Comparison of ENCODE assay signal across 12 cellular contexts in the genomic region with DNA sequence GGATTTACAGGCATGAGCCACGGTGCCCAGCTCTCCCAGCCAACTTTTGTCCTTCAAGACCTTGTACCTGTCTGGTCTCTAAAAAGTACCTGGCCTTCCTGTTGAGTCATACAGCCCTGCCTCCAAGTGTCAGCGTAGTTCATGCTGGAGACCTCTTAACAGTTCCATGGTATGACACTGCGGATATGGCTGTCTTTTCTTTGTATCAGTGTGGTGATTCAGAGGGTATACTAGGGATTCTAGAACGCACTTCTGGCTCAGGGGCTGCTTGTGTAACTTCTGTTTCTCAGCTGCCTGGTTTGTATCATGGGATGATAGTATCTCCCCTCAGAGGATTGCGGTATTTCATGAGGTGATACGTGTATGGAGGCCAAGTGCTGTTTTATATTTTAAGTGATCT. TPM values are rescaled to one million over a fixed set of nuclear protein-coding genes. Genes with fewer than 3 reads are reported as not detected.
DNase-seq lines count a peak whose midpoint lies in the region; ATAC-seq, FAIRE-seq and TF ChIP-seq lines count a peak whose summit lies in the region.
"Had no signal": no experiment of that assay in that cellular context is flagged by ENCODE, and none has a peak within 500 bp of the region (broad histone marks: within the 10 kb centered on the region; RNA-seq: fewer than 3 reads in every experiment).

No MANE protein-coding gene starts in this region.

- H3K36me3 ChIP-seq in cardiac muscle cell (no peaks in the 10 kb centered on the region), right atrium auricular region (no peaks in the 10 kb centered on the region), iPS-20b (ENCODE audit: insufficient read depth, low read depth, low read length) (peaks cover 8% of the 10 kb centered on the region), heart right ventricle (peaks cover 0 to 7% (median 0%) of the 10 kb centered on the region in 9 donors)

- H3K4me3 Mint-ChIP-seq in activated CD8-positive, alpha-beta T cell treated with anti-CD3 and anti-CD28 coated beads for 36 hours: peak overlapping the region; percentile 95

- CTCF ChIA-PET in activated CD8-positive, alpha-beta T cell treated with anti-CD3 and anti-CD28 coated beads for 36 hours (lab: Charles Lee): interaction anchor here (0.6 to 5.1 kb wide), 3 partner anchors 9 to 116 kb away, joined by 3 to 25 read pairs (median 3); no protein-coding TSS in a partner anchor

- TF ChIP-seq POLR2A in GM12892 (IDR thresholded peaks at IDR 0.05; ENCODE audit: low read depth, low read length): no peak

- FAIRE-seq in GM12892 (lab: Jason Lieb, UNC): no peak
- FAIRE-seq: islet of Langerhans had no signal

- H3K4me3 ChIP-seq in cardiac muscle cell (no peak overlapping the region), right atrium auricular region (no peak overlapping the region), iPS-20b (ENCODE audit: low read length) (peak overlapping the region; percentile 16; the same call in 1 of the 2 replicates), heart right ventricle (no peak overlapping the region)

- POLR2A ChIA-PET in activated CD8-positive, alpha-beta T cell treated with anti-CD3 and anti-CD28 coated beads for 36 hours (lab: Charles Lee): interaction anchor here (0.8 to 1.2 kb wide), 3 partner anchors 9 to 69 kb away, joined by 3 read pairs; no protein-coding TSS in a partner anchor

- H3K4me1 ChIP-seq in cardiac muscle cell (ENCODE audit: low read depth): peaks cover 22% of the 10 kb centered on the region
- H3K4me1 ChIP-seq in right atrium auricular region: peaks cover 0 to 38% of the 10 kb centered on the region in 2 donors
- peaks cover 25% of the 10 kb centered on the region for H3K4me1 ChIP-seq in iPS-20b (ENCODE audit: insufficient read depth, low read length)
- peaks cover 24 to 49% (median 37%) of the 10 kb centered on the region in 9 donors for H3K4me1 ChIP-seq in heart right ventricle

- WGBS in heart right ventricle, 2 donors: 92 to 96% methylated on average over 6 of the region's 6 CpGs

- no peaks in the 10 kb centered on the region for H3K9me3 ChIP-seq in cardiac muscle cell (ENCODE audit: low read depth)
- H3K9me3 ChIP-seq in right atrium auricular region: no peaks in the 10 kb centered on the region
- no peaks in the 10 kb centered on the region for H3K9me3 ChIP-seq in iPS-20b (ENCODE audit: insufficient read depth, low read depth, low read length)
- no peaks in the 10 kb centered on the region for H3K9me3 ChIP-seq in heart right ventricle

- H3K4me1 Mint-ChIP-seq in activated CD8-positive, alpha-beta T cell treated with anti-CD3 and anti-CD28 coated beads for 36 hours (ENCODE audit: low read depth): peaks cover 58% of the 10 kb centered on the region

- H3K27ac Mint-ChIP-seq in activated CD8-positive, alpha-beta T cell treated with anti-CD3 and anti-CD28 coated beads for 36 hours: peak overlapping the region; percentile 82

- H3K9me3 Mint-ChIP-seq in activated CD8-positive, alpha-beta T cell treated with anti-CD3 and anti-CD28 coated beads for 36 hours: no peaks in the 10 kb centered on the region

- peak overlapping the region; percentile 45 for H3K27ac ChIP-seq in cardiac muscle cell
- H3K27ac ChIP-seq in right atrium auricular region: no peak overlapping the region
- no peak overlapping the region for H3K27ac ChIP-seq in iPS-20b (ENCODE audit: low read length)
- peak overlapping the region in 1 of 10 donors; percentile 98 for H3K27ac ChIP-seq in heart right ventricle

- no peaks in the 10 kb centered on the region for H3K27me3 ChIP-seq in cardiac muscle cell
- no peaks in the 10 kb centered on the region for H3K27me3 ChIP-seq in right atrium auricular region
- H3K27me3 ChIP-seq in iPS-20b (ENCODE audit: insufficient read depth, low read length): no peaks in the 10 kb centered on the region
- H3K27me3 ChIP-seq in heart right ventricle: no peaks in the 10 kb centered on the region

- intact Hi-C loops in activated CD8-positive, alpha-beta T cell treated with anti-CD3 and anti-CD28 coated beads for 36 hours (cut with micrococcal nuclease): loop anchor here (2.0 kb wide), 1 partner anchor 89 kb away; the partner anchor contains the start of gene DHRS7B
- intact Hi-C loops in heart right ventricle (cut with DNase I): loop anchor here in 5 of 10 donors (2.0 to 10.0 kb wide), 5 partner anchors 37 to 91 kb away; partner anchors contain the start of genes DHRS7B (in 2 of the 5), MAP2K3 (in 2 of the 5) and NATD1 (in 1 of the 5)

- TF ChIP-seq CTCF in cardiac muscle cell (IDR thresholded peaks at IDR 0.05; ENCODE audit: low read depth, low read length): no peak
- TF ChIP-seq CTCF in right atrium auricular region (IDR thresholded peaks at IDR 0.05): no peak
- TF ChIP-seq CTCF in activated CD8-positive, alpha-beta T cell treated with anti-CD3 and anti-CD28 coated beads for 36 hours (IDR thresholded peaks at IDR 0.05): no peak
- TF ChIP-seq CTCF in heart right ventricle (IDR thresholded peaks at IDR 0.05): no peak

- H3K36me3 Mint-ChIP-seq in activated CD8-positive, alpha-beta T cell treated with anti-CD3 and anti-CD28 coated beads for 36 hours (ENCODE audit: low read depth): peaks cover 14% of the 10 kb centered on the region

- no peak overlapping the region; the same call in 1 of the 2 replicates for H3K9ac ChIP-seq in iPS-20b (ENCODE audit: low read depth, low read length)

- ATAC-seq in activated CD8-positive, alpha-beta T cell treated with anti-CD3 and anti-CD28 coated beads for 36 hours: no peak
- ATAC-seq in heart right ventricle (no peak), HG03457 (IDR thresholded peaks at IDR 0.05; ENCODE audit: unreplicated experiment) (no peak)

- H3K27me3 Mint-ChIP-seq in activated CD8-positive, alpha-beta T cell treated with anti-CD3 and anti-CD28 coated beads for 36 hours: no peaks in the 10 kb centered on the region

- peak in 1 of 2 donors; percentile 62 for DNase-seq in cardiac muscle cell (ENCODE audit: low read depth in 1 of 2, low spot score in 1 of 2)
- no peak for DNase-seq in right atrium auricular region (ENCODE audit: low spot score)
- DNase-seq in activated CD8-positive, alpha-beta T cell treated with anti-CD3 and anti-CD28 coated beads for 36 hours: peak; percentile 10
- no peak for DNase-seq in NCI-H128 (lab: John Stamatoyannopoulos, UW; ENCODE audit: unreplicated experiment)
- DNase-seq in GM12892 (ENCODE audit: insufficient read length): no peak
- DNase-seq in heart right ventricle: no peak
- DNase-seq: effector memory CD4-positive, alpha-beta T cell; GOT3; NCI-H187 treated with DMSO at 0.1 percent for 48 hours had no signal

RNA-seq across cellular contexts. Expression of gene TMEM11, which starts 2.0 kb away (rescaled TPM):
- total RNA-seq in cardiac muscle cell: 37.9 and 42.9 TPM in 2 replicates
- 91.0 and 92.2 TPM in 2 replicates for polyA plus RNA-seq in cardiac muscle cell
- total RNA-seq in right atrium auricular region: 10 to 100 TPM; 25.5 to 27.2 TPM
- 10 to 100 TPM; 26.2 to 28.9 TPM for total RNA-seq in activated CD8-positive, alpha-beta T cell treated with anti-CD3 and anti-CD28 coated beads for 36 hours
- polyA plus RNA-seq in GM12892 (2012; ENCODE audit: missing spikeins): 14.9 TPM
- total RNA-seq in heart right ventricle: 10 to 100 TPM; 20.8 to 37.2 (median 27.6) TPM
- 10 to 100 TPM; 50.8 to 54.1 TPM for polyA plus RNA-seq in heart right ventricle

RNA-seq across cellular contexts. Expression of gene NATD1, which starts 37.3 kb away (rescaled TPM):
- 22.3 and 28.4 TPM in 2 replicates for total RNA-seq in cardiac muscle cell
- 12.7 and 15.7 TPM in 2 replicates for polyA plus RNA-seq in cardiac muscle cell
- total RNA-seq in right atrium auricular region: 10 to 100 TPM; 15.4 to 17.0 TPM
- 1 to 10 TPM; 1.1 to 1.3 TPM for total RNA-seq in activated CD8-positive, alpha-beta T cell treated with anti-CD3 and anti-CD28 coated beads for 36 hours
- polyA plus RNA-seq in GM12892 (2012; ENCODE audit: missing spikeins): 0.32 TPM
- 10 to 100 TPM; 11.9 to 23.1 (median 19.6) TPM for total RNA-seq in heart right ventricle
- polyA plus RNA-seq in heart right ventricle: 1 to 10 TPM; 3.1 to 4.0 TPM

Comparison
In these comparisons a context has a peak if more than half of its experiments do, and no peak if none do; other contexts are left out.
1. RNA of gene NATD1, which starts 37.3 kb away (total RNA-seq): 22.3 to 28.4 TPM in cardiac muscle cell, 11.9 to 23.1 TPM in heart right ventricle and 15.4 to 17.0 TPM in right atrium auricular region; 1.1 to 1.3 TPM in activated CD8-positive, alpha-beta T cell treated with anti-CD3 and anti-CD28 coated beads for 36 hours; every median in the first group is over 4 times any median in the second.